Comparison of ENCODE assay signal across 1 cellular context in genomic region chr3:149832086-149832485, GRCh38.
TF ChIP-seq lines count a peak whose summit lies in the region.

No MANE protein-coding gene starts in this region.

TF ChIP-seq in IMR-90, 13 proteins besides CTCF, POLR2A, EP300 and RAD21:
- TF ChIP-seq CEBPB (IDR thresholded peaks at IDR 0.05; ENCODE audit: low read depth, low read length) (no peak), FOS (IDR thresholded peaks at IDR 0.05; ENCODE audit: low read depth, low read length) (no peak), MAZ (IDR thresholded peaks at IDR 0.05; ENCODE audit: borderline replicate concordance, low read depth, low read length) (no peak), ELK1 (IDR thresholded peaks at IDR 0.05; ENCODE audit: borderline replicate concordance, low read depth, low read length) (no peak), SMC3 (IDR thresholded peaks at IDR 0.05; ENCODE audit: low read depth, low read length) (no peak), RCOR1 (IDR thresholded peaks at IDR 0.05; ENCODE audit: insufficient replicate concordance, low read length) (no peak), MXI1 (IDR thresholded peaks at IDR 0.05; ENCODE audit: borderline replicate concordance, low read depth, low read length) (no peak), NFE2L2 (IDR thresholded peaks at IDR 0.05; ENCODE audit: low read depth, low read length) (no peak), MAFK (IDR thresholded peaks at IDR 0.05; ENCODE audit: low read depth, low read length) (no peak), USF2 (IDR thresholded peaks at IDR 0.05; ENCODE audit: low read depth, low read length) (no peak), RFX5 (IDR thresholded peaks at IDR 0.05; ENCODE audit: low read depth, low read length) (no peak), CHD1 (IDR thresholded peaks at IDR 0.05; ENCODE audit: low read depth, low read length) (no peak), BHLHE40 (IDR thresholded peaks at IDR 0.05; ENCODE audit: low read depth, low read length) (no peak)
